8 cellular contexts compared by ENCODE assay signal in the genomic region with DNA sequence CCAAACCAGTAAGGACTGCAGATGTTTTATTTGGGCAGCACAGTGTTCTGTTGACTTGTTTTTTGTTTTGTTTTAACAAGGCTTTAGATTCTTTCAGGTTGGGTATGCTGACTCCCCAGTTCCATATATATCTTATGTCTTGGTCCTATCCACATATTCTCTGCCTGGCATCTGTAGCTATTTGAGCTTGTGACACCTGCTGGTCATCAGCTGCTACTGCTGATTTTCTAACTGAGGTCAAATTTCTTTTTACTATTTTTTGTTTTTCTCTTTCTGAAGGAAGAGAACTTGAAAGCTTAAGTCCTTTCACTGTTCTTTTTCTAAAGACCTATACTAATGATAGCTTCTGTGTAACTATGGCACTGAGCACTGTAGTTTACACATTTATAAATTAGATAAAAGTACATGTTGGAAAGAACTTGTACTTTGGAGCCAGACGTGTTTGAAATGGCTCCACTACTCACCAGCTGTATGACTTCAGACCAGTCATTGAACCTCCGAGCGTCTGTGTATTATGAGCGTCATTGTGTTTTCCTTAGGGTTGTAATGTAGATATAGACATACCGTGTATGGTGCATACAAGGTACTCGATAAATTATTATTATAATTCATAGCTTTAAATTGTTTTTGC.
DNase-seq lines count a peak whose midpoint lies in the region; TF ChIP-seq lines count a peak whose summit lies in the region.

No MANE protein-coding gene starts in this region.

- H3K4me1 Mint-ChIP-seq in HFFc6 (ENCODE audit: low read depth) (peaks cover 42% of the 10 kb centered on the region), brain (peaks cover 6% of the 10 kb centered on the region), immature natural killer cell (peaks cover 5 to 24% of the 10 kb centered on the region in 2 donors)
- peaks cover 6% of the 10 kb centered on the region for H3K4me1 Mint-ChIP-seq in T-helper 2 cell treated with Interferon-gamma antibody and Interleukin-4, amounts not matched to agents 5 μg/mL and 100 μg/mL, for 36 hours (ENCODE audit: low read depth)

- TF ChIP-seq CTCF in HFFc6 (IDR thresholded peaks at IDR 0.05) (peak; percentile 96), brain (conservative IDR thresholded peaks at IDR 0.05) (peak; percentile 73 to 83)

- H3K36me3 Mint-ChIP-seq in HFFc6 (ENCODE audit: low read depth) (peaks cover 34% of the 10 kb centered on the region), brain (peaks cover 63% of the 10 kb centered on the region), immature natural killer cell (peaks cover 19 to 46% (median 21%) of the 10 kb centered on the region in 3 donors)
- peaks cover 28% of the 10 kb centered on the region for H3K36me3 Mint-ChIP-seq in T-helper 2 cell treated with Interferon-gamma antibody and Interleukin-4, amounts not matched to agents 5 μg/mL and 100 μg/mL, for 36 hours (ENCODE audit: low read depth)

- no peak overlapping the region for H3K27ac Mint-ChIP-seq in HFFc6
- H3K27ac Mint-ChIP-seq in brain: peak overlapping the region in 1 of 5 experiments; percentile 24
- peak overlapping the region in 1 of 6 donors; percentile 24 for H3K27ac Mint-ChIP-seq in immature natural killer cell
- H3K27ac Mint-ChIP-seq in T-helper 2 cell treated with Interferon-gamma antibody and Interleukin-4, amounts not matched to agents 5 μg/mL and 100 μg/mL, for 36 hours: no peak overlapping the region

- no peak overlapping the region for H3K4me3 Mint-ChIP-seq in HFFc6
- H3K4me3 Mint-ChIP-seq in brain: no peak overlapping the region
- H3K4me3 Mint-ChIP-seq in immature natural killer cell: no peak overlapping the region
- no peak overlapping the region for H3K4me3 Mint-ChIP-seq in T-helper 2 cell treated with Interferon-gamma antibody and Interleukin-4, amounts not matched to agents 5 μg/mL and 100 μg/mL, for 36 hours

- H3K27me3 Mint-ChIP-seq in HFFc6 (ENCODE audit: insufficient read depth) (peaks cover 2% of the 10 kb centered on the region; the same call in 1 of the 2 replicates), brain (no peaks in the 10 kb centered on the region), immature natural killer cell (ENCODE audit: low read depth in 3 of 3) (no peaks in the 10 kb centered on the region)
- no peaks in the 10 kb centered on the region for H3K27me3 Mint-ChIP-seq in T-helper 2 cell treated with Interferon-gamma antibody and Interleukin-4, amounts not matched to agents 5 μg/mL and 100 μg/mL, for 36 hours (ENCODE audit: low read depth)

- DNase-seq in NCI-H1436 (lab: John Stamatoyannopoulos, UW) (peak; percentile 39), NCI-H1436 treated with DMSO at 0.1 percent for 48 hours (lab: John Stamatoyannopoulos, UW) (no peak), HFFc6 (peak; percentile 61), NCI-H526 treated with DMSO at 0.1 percent for 48 hours (lab: John Stamatoyannopoulos, UW) (peak; percentile 28), immature natural killer cell (peak; percentile 8 to 30 (median 14)), stromal cell of bone marrow (ENCODE audit: low read depth) (peak; percentile 44)
- no peak for DNase-seq in T-helper 2 cell treated with Interferon-gamma antibody and Interleukin-4, amounts not matched to agents 5 μg/mL and 100 μg/mL, for 36 hours (ENCODE audit: low spot score)

- no peaks in the 10 kb centered on the region for H3K9me3 Mint-ChIP-seq in HFFc6
- H3K9me3 Mint-ChIP-seq in brain: no peaks in the 10 kb centered on the region
- H3K9me3 Mint-ChIP-seq in immature natural killer cell: no peaks in the 10 kb centered on the region
- no peaks in the 10 kb centered on the region for H3K9me3 Mint-ChIP-seq in T-helper 2 cell treated with Interferon-gamma antibody and Interleukin-4, amounts not matched to agents 5 μg/mL and 100 μg/mL, for 36 hours

Comparison
In these comparisons a context has a peak if more than half of its experiments do, and no peak if none do; other contexts are left out.
1. DNase-seq: peak in NCI-H1436 (single experiment), HFFc6 (single experiment), NCI-H526 treated with DMSO at 0.1 percent for 48 hours (single experiment), immature natural killer cell (3 of 3) and stromal cell of bone marrow (single experiment); none in NCI-H1436 treated with DMSO at 0.1 percent for 48 hours (single experiment) and T-helper 2 cell treated with Interferon-gamma antibody and Interleukin-4, amounts not matched to agents 5 μg/mL and 100 μg/mL, for 36 hours (single experiment).